ENCODE assay signal across 10 cellular contexts in the genomic region with DNA sequence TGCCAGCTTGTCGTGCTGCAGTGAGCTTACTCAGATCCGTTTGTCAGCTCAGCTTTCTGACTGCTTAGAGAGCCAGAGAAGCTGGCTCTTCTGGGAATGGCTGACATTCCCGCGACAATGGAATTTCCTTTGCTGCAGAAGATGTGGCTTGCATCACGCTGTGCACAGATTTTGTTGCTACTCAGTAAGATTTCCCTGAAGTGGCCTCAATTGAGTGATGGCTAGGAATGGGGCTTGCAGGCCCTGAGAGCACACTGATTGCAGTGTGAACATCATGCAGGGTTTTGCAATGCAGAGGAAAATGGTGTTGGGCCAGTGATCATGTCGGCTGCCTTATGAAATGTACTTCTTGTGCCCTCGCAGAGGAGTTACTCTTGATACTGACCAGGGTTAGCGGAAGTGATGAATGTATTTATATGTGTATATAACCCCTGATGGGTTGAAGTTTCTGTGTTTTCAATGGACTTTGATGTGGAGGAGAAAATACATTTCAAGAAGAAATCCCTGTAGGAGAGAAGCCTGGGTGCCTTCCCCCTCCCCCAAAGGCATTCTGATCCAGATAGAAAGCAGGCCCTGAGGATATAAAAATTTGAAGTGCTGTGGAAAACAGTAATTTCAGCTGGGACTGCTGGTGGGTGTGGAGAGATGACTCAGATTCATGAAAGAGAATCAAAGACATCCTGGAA.
DNase-seq lines count a peak whose midpoint lies in the region; ATAC-seq, FAIRE-seq and TF ChIP-seq lines count a peak whose summit lies in the region.
"Had no signal": no experiment of that assay in that cellular context is flagged by ENCODE, and none has a peak within 500 bp of the region (broad histone marks: within the 10 kb centered on the region; RNA-seq: fewer than 3 reads in every experiment).

No MANE protein-coding gene starts in this region.

- TF ChIP-seq EP300 in transverse colon (IDR thresholded peaks at IDR 0.05; ENCODE audit: low read depth): peak; percentile 39

- in situ Hi-C loops in transverse colon (cut with MboI; ENCODE audit: low pct_ligation_motif_present in 1 of 4, low pct_unique_long_range_greater_than_20kb in 1 of 4, low sequenced_read_pairs in 3 of 4): no loop called here

- H3K4me1 ChIP-seq in mucosa of descending colon (ENCODE audit: low read depth) (no peaks in the 10 kb centered on the region), transverse colon (peaks cover 0 to 16% (median 6%) of the 10 kb centered on the region in 4 donors)

- 48 to 58% methylated on average over 4 to 8 of the region's 8 CpGs for WGBS in transverse colon (ENCODE audit: low coverage in 1 of 2), 2 donors

- no peak for TF ChIP-seq POLR2A in transverse colon (IDR thresholded peaks at IDR 0.05)

- H3K27me3 ChIP-seq in transverse colon: no peaks in the 10 kb centered on the region

- DNase-seq in NCI-H69 (lab: John Stamatoyannopoulos, UW) (peak; percentile 33), mucosa of descending colon (peak in 1 of 3 donors; percentile 14), transverse colon (no peak), activated gamma-delta T cell (lab: John Stamatoyannopoulos, UW) (no peak)
- DNase-seq in activated CD8-positive, alpha-beta memory T cell treated with anti-CD3 and anti-CD28 coated beads for 24 hours: no peak
- DNase-seq: cerebellar nuclear complex, naive B cell had no signal

- H3K4me3 ChIP-seq in mucosa of descending colon: no peak overlapping the region
- H3K4me3 ChIP-seq in transverse colon: no peak overlapping the region

- intact Hi-C loops in mucosa of descending colon (cut with DNase I, micrococcal nuclease): loop anchor here in 1 of 2 donors (10.0 kb wide), 1 partner anchor 102 kb away; a partner anchor contains a TSS
- intact Hi-C loops in transverse colon (cut with DNase I; ENCODE audit: low total_unique reads): loop anchor here (2.0 kb wide), 1 partner anchor 102 kb away; a partner anchor contains a TSS

- peak overlapping the region; percentile 60 to 79 (median 72) for H3K27ac ChIP-seq in transverse colon

- no peaks in the 10 kb centered on the region for H3K36me3 ChIP-seq in mucosa of descending colon (ENCODE audit: low read depth)
- H3K36me3 ChIP-seq in transverse colon: no peaks in the 10 kb centered on the region

- ATAC-seq in mucosa of descending colon (peak; percentile 25), HG03439 (IDR thresholded peaks at IDR 0.05; ENCODE audit: unreplicated experiment) (no peak), GM21515 (IDR thresholded peaks at IDR 0.05; ENCODE audit: unreplicated experiment) (no peak)

- no peaks in the 10 kb centered on the region for H3K9me3 ChIP-seq in mucosa of descending colon
- H3K9me3 ChIP-seq in transverse colon: no peaks in the 10 kb centered on the region

- peak; percentile 93 for FAIRE-seq in endometrium (lab: Jason Lieb, UNC)

- TF ChIP-seq CTCF in mucosa of descending colon (IDR thresholded peaks at IDR 0.05) (no peak), transverse colon (IDR thresholded peaks at IDR 0.05) (no peak)
